ENCODE assay signal across 11 cellular contexts in the genomic region with DNA sequence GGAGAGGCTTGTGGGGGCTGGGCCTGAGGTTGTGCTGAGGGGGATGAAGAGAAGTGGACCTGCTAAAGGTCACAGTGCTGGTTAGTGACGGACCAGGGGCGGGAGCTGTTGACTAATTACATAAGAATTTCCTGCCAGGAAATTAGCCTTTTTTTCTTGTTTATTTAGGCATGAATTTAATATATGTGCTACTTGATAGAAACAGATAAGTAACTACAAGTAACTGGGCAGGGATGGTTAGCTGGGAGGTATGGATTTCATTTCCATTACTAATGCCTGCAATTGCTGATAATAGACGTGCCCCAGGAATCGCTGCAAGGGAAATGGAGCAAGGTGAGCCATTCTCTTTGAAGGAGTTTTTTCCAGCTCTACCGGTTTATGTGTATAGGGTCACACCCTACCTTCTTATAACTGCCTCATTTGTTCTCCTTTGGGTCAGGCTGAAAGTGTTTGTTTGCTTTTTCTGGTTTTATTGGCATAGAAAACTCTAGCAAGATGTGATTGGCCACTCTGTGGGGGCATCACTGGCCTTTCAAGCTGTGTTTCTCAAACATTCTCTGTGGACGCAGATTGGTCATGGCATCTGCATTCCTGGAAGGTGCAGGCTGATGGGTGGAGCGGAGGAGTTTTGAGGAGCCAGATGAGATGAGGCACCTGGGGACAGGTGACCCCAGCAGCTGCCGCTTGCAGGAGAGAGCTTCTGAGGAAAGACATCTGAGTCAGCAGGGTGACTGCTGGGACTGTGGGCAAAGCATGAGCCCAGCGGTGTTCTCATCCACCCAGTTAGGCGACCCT. TPM values are rescaled to one million over a fixed set of nuclear protein-coding genes. Genes with fewer than 3 reads are reported as not detected.
A peak's percentile ranks its signal among the peaks of the same experiment; 100 is the strongest.
DNase-seq lines count a peak whose midpoint lies in the region; ATAC-seq and TF ChIP-seq lines count a peak whose summit lies in the region.
"Had no signal": no experiment of that assay in that cellular context is flagged by ENCODE, and none has a peak within 500 bp of the region (broad histone marks: within the 10 kb centered on the region; RNA-seq: fewer than 3 reads in every experiment).

No MANE protein-coding gene starts in this region.

- H3K4me3 Mint-ChIP-seq in osteocyte (ENCODE audit: unreplicated experiment): peak overlapping the region; percentile 52

- H3K27me3 ChIP-seq in SJCRH30: no peaks in the 10 kb centered on the region
- H3K27me3 ChIP-seq: spleen had no signal

- peaks cover 7% of the 10 kb centered on the region for H3K36me3 Mint-ChIP-seq in osteocyte (ENCODE audit: unreplicated experiment)

- H3K4me1 Mint-ChIP-seq in osteocyte (ENCODE audit: unreplicated experiment): peaks cover 62% of the 10 kb centered on the region

- no peak for TF ChIP-seq CTCF in osteocyte (IDR thresholded peaks at IDR 0.05)

- no peaks in the 10 kb centered on the region for H3K27me3 Mint-ChIP-seq in osteocyte (ENCODE audit: unreplicated experiment)

- no peaks in the 10 kb centered on the region for H3K9me3 ChIP-seq in SJCRH30 (replicated peaks)
- H3K9me3 ChIP-seq: spleen had no signal

- DNase-seq in DMS79 treated with DMSO at 0.1 percent for 48 hours (lab: John Stamatoyannopoulos, UW) (peak; percentile 96), NCI-H69 (lab: John Stamatoyannopoulos, UW) (peak; percentile 68), epithelial cell of prostate (ENCODE audit: low read depth, low spot score) (peak; percentile 96), osteocyte (ENCODE audit: extremely low spot score, unreplicated experiment) (no peak), SJCRH30 (no peak)
- no peak for DNase-seq in activated CD4-positive, alpha-beta T cell treated with anti-CD3 and anti-CD28 coated beads for 4 hours
- DNase-seq: NCI-H2171, spleen had no signal

- peak overlapping the region; percentile 99 for H3K27ac ChIP-seq in epithelial cell of prostate
- H3K27ac ChIP-seq in SJCRH30: no peak overlapping the region
- H3K27ac ChIP-seq: spleen had no signal

- H3K9me3 Mint-ChIP-seq in osteocyte (ENCODE audit: unreplicated experiment): peaks cover 5% of the 10 kb centered on the region

- no peak overlapping the region for H3K4me3 ChIP-seq in SJCRH30
- H3K4me3 ChIP-seq: spleen had no signal

- H3K36me3 ChIP-seq in SJCRH30: no peaks in the 10 kb centered on the region
- H3K36me3 ChIP-seq: spleen had no signal

- peak overlapping the region; percentile 87 for H3K27ac Mint-ChIP-seq in osteocyte (ENCODE audit: unreplicated experiment)

- peaks cover 16% of the 10 kb centered on the region for H3K4me1 ChIP-seq in SJCRH30

- ATAC-seq in HG02852 (IDR thresholded peaks at IDR 0.05; ENCODE audit: unreplicated experiment) (no peak), GM21360 (IDR thresholded peaks at IDR 0.05; ENCODE audit: unreplicated experiment) (no peak)

RNA-seq across cellular contexts. Expression of gene GPRC5A, which starts 19.0 kb away (rescaled TPM):
- total RNA-seq in osteocyte: 25.7 and 27.3 TPM in 2 replicates
- 15.6 and 18.0 TPM in 2 replicates for total RNA-seq in SJCRH30 (2014; rRNA removed; shearing (Covaris generic))
- total RNA-seq: activated CD8-positive, alpha-beta memory T cell treated with anti-CD3 and anti-CD28 coated beads for 36 hours had no signal

RNA-seq across cellular contexts. Expression of gene DDX47, which starts 59.2 kb away (rescaled TPM):
- 47.3 and 48.0 TPM in 2 replicates for total RNA-seq in osteocyte
- total RNA-seq in SJCRH30 (2014; rRNA removed; shearing (Covaris generic)): 86.8 and 98.2 TPM in 2 replicates

Comparison
In these comparisons a context has a peak if more than half of its experiments do, and no peak if none do; other contexts are left out.
1. DNase-seq: peak in DMS79 treated with DMSO at 0.1 percent for 48 hours (single experiment), NCI-H69 (single experiment) and epithelial cell of prostate (single experiment); none in osteocyte (single experiment), SJCRH30 (0 of 2) and activated CD4-positive, alpha-beta T cell treated with anti-CD3 and anti-CD28 coated beads for 4 hours (0 of 2).